ENCODE assay signal across 8 cellular contexts in genomic region chrX:154804957-154805695, GRCh38. TPM values are rescaled to one million over a fixed set of nuclear protein-coding genes. Genes with fewer than 3 reads are reported as not detected.
DNase-seq lines count a peak whose midpoint lies in the region; ATAC-seq lines count a peak whose summit lies in the region.

TSS of gene MPP1 (minus strand) at chrX:154805485. CDS start at chrX:154805373, 112 bp downstream.

- H3K4me1 ChIP-seq in HUES6 (ENCODE audit: control insufficient read depth, insufficient read depth, low read length): peaks cover 34% of the 10 kb centered on the region; the same call in 1 of the 2 replicates

- no peaks in the 10 kb centered on the region for H3K36me3 Mint-ChIP-seq in activated naive CD4-positive, alpha-beta T cell treated with anti-CD3 and anti-CD28 coated beads for 36 hours (ENCODE audit: low read depth)

- H3K36me3 ChIP-seq in HUES6 (ENCODE audit: control insufficient read depth, insufficient read depth, low read length): no peaks in the 10 kb centered on the region
- H3K36me3 ChIP-seq in SK-N-MC (ENCODE audit: insufficient read depth, low read length): no peaks in the 10 kb centered on the region

- H3K4me3 ChIP-seq in HUES6 (ENCODE audit: low read depth, low read length) (peak within 1 kb of the TSS; percentile 82), SK-N-MC (peak within 1 kb of the TSS; percentile 81)

- CTCF ChIA-PET in activated naive CD4-positive, alpha-beta T cell treated with anti-CD3 and anti-CD28 coated beads for 36 hours (lab: Charles Lee): interaction anchor here (1.0 to 1.7 kb wide), 3 partner anchors 14 to 40 kb away, joined by 3 to 5 read pairs (median 3); no protein-coding TSS in a partner anchor

- H3K4me3 Mint-ChIP-seq in activated naive CD4-positive, alpha-beta T cell treated with anti-CD3 and anti-CD28 coated beads for 36 hours: peak within 1 kb of the TSS; percentile 74

- no peaks in the 10 kb centered on the region for H3K9me3 Mint-ChIP-seq in activated naive CD4-positive, alpha-beta T cell treated with anti-CD3 and anti-CD28 coated beads for 36 hours

- ATAC-seq in GM21390 (IDR thresholded peaks at IDR 0.05; ENCODE audit: unreplicated experiment): peak; percentile 93

- H3K9me3 ChIP-seq in HUES6 (ENCODE audit: control insufficient read depth, insufficient read depth, low read depth, low read length): peaks cover 30% of the 10 kb centered on the region
- H3K9me3 ChIP-seq in SK-N-MC (ENCODE audit: low read depth, low read length): no peaks in the 10 kb centered on the region

- H3K27ac ChIP-seq in HUES6 (ENCODE audit: low read depth, low read length) (peak within 1 kb of the TSS; percentile 31; the same call in 1 of the 2 replicates), SK-N-MC (no peak within 1 kb of the TSS), substantia nigra (ENCODE audit: low read depth, low read length, poor library complexity, severe bottlenecking) (peak within 1 kb of the TSS; percentile 64)

- intact Hi-C loops in activated naive CD4-positive, alpha-beta T cell treated with anti-CD3 and anti-CD28 coated beads for 36 hours (cut with micrococcal nuclease): loop anchor here (1.0 to 10.0 kb wide), 3 partner anchors 42 to 460 kb away; partner anchors contain the start of genes DKC1 and RAB39B

- no peak within 1 kb of the TSS for H3K27ac Mint-ChIP-seq in activated naive CD4-positive, alpha-beta T cell treated with anti-CD3 and anti-CD28 coated beads for 36 hours

- H3K4me1 Mint-ChIP-seq in activated naive CD4-positive, alpha-beta T cell treated with anti-CD3 and anti-CD28 coated beads for 36 hours (ENCODE audit: low read depth): peaks cover 38% of the 10 kb centered on the region

- H3K27me3 Mint-ChIP-seq in activated naive CD4-positive, alpha-beta T cell treated with anti-CD3 and anti-CD28 coated beads for 36 hours (ENCODE audit: low read depth): no peaks in the 10 kb centered on the region

- H3K27me3 ChIP-seq in HUES6 (ENCODE audit: control insufficient read depth, insufficient read depth, low read length): peaks cover 15% of the 10 kb centered on the region; the same call in 1 of the 2 replicates

- DNase-seq in DMS114 treated with DMSO at 0.1 percent for 48 hours (lab: John Stamatoyannopoulos, UW; ENCODE audit: unreplicated experiment): peak; percentile 12
- no peak for DNase-seq in SK-N-MC (ENCODE audit: low read depth, low spot score)
- peak; percentile 78 for DNase-seq in activated naive CD4-positive, alpha-beta T cell treated with anti-CD3 and anti-CD28 coated beads for 36 hours
- DNase-seq in germinal center (ENCODE audit: low spot score): peak; percentile 83
- peak in 55 of 56 donors; percentile 4 to 76 (median 48) for DNase-seq in nucleus accumbens (lab: John Stamatoyannopoulos, UW)
- peak in 48 of 49 donors; percentile 3 to 85 (median 45) for DNase-seq in substantia nigra (lab: John Stamatoyannopoulos, UW)

- H3K9ac ChIP-seq in HUES6 (ENCODE audit: low read length) (peak within 1 kb of the TSS; percentile 77), SK-N-MC (ENCODE audit: insufficient read length) (peak within 1 kb of the TSS; percentile 71)

RNA-seq across cellular contexts. Expression of gene MPP1, which starts in this region (rescaled TPM):
- total RNA-seq in activated naive CD4-positive, alpha-beta T cell treated with anti-CD3 and anti-CD28 coated beads for 36 hours: 10 to 100 TPM; 23.9 to 24.3 TPM
